Comparison of ENCODE assay signal across 15 cellular contexts in the genomic region with DNA sequence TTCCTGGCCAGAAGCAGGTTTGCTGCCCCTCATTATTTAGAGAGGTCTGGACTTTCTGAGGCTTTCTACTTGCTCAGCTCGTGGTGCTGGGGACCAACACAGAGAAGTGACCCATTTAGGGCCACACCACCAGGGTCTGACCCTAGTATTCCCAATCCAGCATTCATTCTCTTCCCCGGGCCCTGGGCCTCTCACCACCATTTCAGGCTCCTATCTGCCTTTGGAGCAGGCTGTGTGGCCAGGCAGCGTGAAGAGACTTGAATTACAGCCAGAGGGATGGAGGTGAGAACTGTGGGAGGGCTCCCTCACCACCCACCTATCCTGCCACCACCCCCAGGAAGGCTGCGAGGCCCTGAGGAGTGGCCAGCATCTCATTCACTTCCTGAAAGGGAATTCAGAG. TPM values are rescaled to one million over a fixed set of nuclear protein-coding genes. Genes with fewer than 3 reads are reported as not detected.
DNase-seq lines count a peak whose midpoint lies in the region; ATAC-seq and TF ChIP-seq lines count a peak whose summit lies in the region.
"Had no signal": no experiment of that assay in that cellular context is flagged by ENCODE, and none has a peak within 500 bp of the region (broad histone marks: within the 10 kb centered on the region; RNA-seq: fewer than 3 reads in every experiment).

No MANE protein-coding gene starts in this region.

- intact Hi-C loops in sciatic nerve (cut with DNase I) = no loop called here

- peak; percentile 34 for DNase-seq in activated effector memory CD4-positive, alpha-beta T cell treated with anti-CD3 and anti-CD28 coated beads, Interleukin-2, amount 50 U/mL, for 16 hours
- no peak for DNase-seq in activated effector memory CD4-positive, alpha-beta T cell treated with Interleukin-2 at 50 U/mL for 16 hours
- DNase-seq in left lobe of liver (ENCODE audit: low spot score) = peak; percentile 41
- DNase-seq in sciatic nerve (ENCODE audit: low spot score) = peak; percentile 22
- DNase-seq in G401 (ENCODE audit: low spot score) = no peak
- DNase-seq in activated T-cell treated with anti-CD3 and anti-CD28 coated beads, Interleukin-2, amount 50 U/mL, for 4 hours = no peak
- DNase-seq: effector CD4-positive, alpha-beta T cell; mammary epithelial cell; PC-3; stimulated activated naive B cell treated with anti-CD40 and anti-IgM and Interleukin-4, amounts not matched to agents 10 μg/mL and 1 μg/mL and 100 μg/mL, for 72 hours; SW 1271 had no signal

- TF ChIP-seq CTCF in brain (conservative IDR thresholded peaks at IDR 0.05) = no peak

- ATAC-seq in left lobe of liver (no peak), sciatic nerve (no peak), HG02970 (IDR thresholded peaks at IDR 0.05; ENCODE audit: low FRiP score, unreplicated experiment) (no peak)
- ATAC-seq in activated T-cell treated with anti-CD3 and anti-CD28 coated beads, Interleukin-2, amount 50 U/mL, for 4 hours = no peak
- ATAC-seq: activated naive CD4-positive, alpha-beta T cell treated with anti-CD3 and anti-CD28 coated beads, Interleukin-2, amount 50 U/mL, for 72 hours; GM12878; PC-3; stimulated activated naive B cell treated with anti-CD40 and anti-IgM and Interleukin-4, amounts not matched to agents 10 μg/mL and 1 μg/mL and 100 μg/mL, for 72 hours had no signal

- peaks cover 4% of the 10 kb centered on the region for H3K27me3 Mint-ChIP-seq in brain
- H3K27me3 Mint-ChIP-seq in activated T-cell treated with anti-CD3 and anti-CD28 coated beads, Interleukin-2, amount 50 U/mL, for 4 hours (ENCODE audit: low read depth) = peaks cover 34% of the 10 kb centered on the region

- H3K27ac Mint-ChIP-seq in brain = peak overlapping the region in 3 of 5 experiments; percentile 79 to 95 (median 90)
- H3K27ac Mint-ChIP-seq: activated naive CD4-positive, alpha-beta T cell treated with anti-CD3 and anti-CD28 coated beads, Interleukin-2, amount 50 U/mL, for 72 hours; stimulated activated naive B cell treated with anti-CD40 and anti-IgM and Interleukin-4, amounts not matched to agents 10 μg/mL and 1 μg/mL and 100 μg/mL, for 72 hours had no signal

- H3K4me1 Mint-ChIP-seq in brain = peaks cover 100% of the 10 kb centered on the region
- H3K4me1 Mint-ChIP-seq in activated T-cell treated with anti-CD3 and anti-CD28 coated beads, Interleukin-2, amount 50 U/mL, for 4 hours (ENCODE audit: low read depth) = no peaks in the 10 kb centered on the region
- H3K4me1 Mint-ChIP-seq: stimulated activated naive B cell treated with anti-CD40 and anti-IgM and Interleukin-4, amounts not matched to agents 10 μg/mL and 1 μg/mL and 100 μg/mL, for 72 hours had no signal

- in situ Hi-C loops in G401 (cut with HindIII; ENCODE audit: low sequenced_read_pairs) = no loop called here

- peaks cover 0 to 4% (median 0%) of the 10 kb centered on the region in 5 experiments for H3K9me3 Mint-ChIP-seq in brain
- H3K9me3 Mint-ChIP-seq in activated T-cell treated with anti-CD3 and anti-CD28 coated beads, Interleukin-2, amount 50 U/mL, for 4 hours = no peaks in the 10 kb centered on the region
- H3K9me3 Mint-ChIP-seq: activated naive CD4-positive, alpha-beta T cell treated with anti-CD3 and anti-CD28 coated beads, Interleukin-2, amount 50 U/mL, for 72 hours; stimulated activated naive B cell treated with anti-CD40 and anti-IgM and Interleukin-4, amounts not matched to agents 10 μg/mL and 1 μg/mL and 100 μg/mL, for 72 hours had no signal

- H3K36me3 Mint-ChIP-seq in brain = no peaks in the 10 kb centered on the region
- H3K36me3 Mint-ChIP-seq in activated T-cell treated with anti-CD3 and anti-CD28 coated beads, Interleukin-2, amount 50 U/mL, for 4 hours (ENCODE audit: insufficient read depth) = no peaks in the 10 kb centered on the region
- H3K36me3 Mint-ChIP-seq: activated naive CD4-positive, alpha-beta T cell treated with anti-CD3 and anti-CD28 coated beads, Interleukin-2, amount 50 U/mL, for 72 hours; stimulated activated naive B cell treated with anti-CD40 and anti-IgM and Interleukin-4, amounts not matched to agents 10 μg/mL and 1 μg/mL and 100 μg/mL, for 72 hours had no signal

- H3K4me3 Mint-ChIP-seq in brain = no peak overlapping the region
- H3K4me3 Mint-ChIP-seq in activated T-cell treated with anti-CD3 and anti-CD28 coated beads, Interleukin-2, amount 50 U/mL, for 4 hours = no peak overlapping the region
- H3K4me3 Mint-ChIP-seq: stimulated activated naive B cell treated with anti-CD40 and anti-IgM and Interleukin-4, amounts not matched to agents 10 μg/mL and 1 μg/mL and 100 μg/mL, for 72 hours had no signal

RNA-seq across cellular contexts. Expression of a gene that starts 24.6 kb away (rescaled TPM):
- polyA plus RNA-seq in brain (ENCODE audit: insufficient read depth, low read depth, low replicate concordance) = 27.7 TPM
- total RNA-seq in left lobe of liver (1.8 TPM), sciatic nerve (4.7 TPM)
- total RNA-seq in G401 (2014; rRNA removed; shearing (Covaris generic)) = 4.0 and 9.0 TPM in 2 replicates
- total RNA-seq in activated T-cell treated with anti-CD3 and anti-CD28 coated beads, Interleukin-2, amount 50 U/mL, for 4 hours = 1 to 10 TPM; 4.2 to 6.7 (median 4.8) TPM

Comparison
In these comparisons a context has a peak if more than half of its experiments do, and no peak if none do; other contexts are left out.
1. DNase-seq: peak in activated effector memory CD4-positive, alpha-beta T cell treated with anti-CD3 and anti-CD28 coated beads, Interleukin-2, amount 50 U/mL, for 16 hours (single experiment), left lobe of liver (single experiment) and sciatic nerve (single experiment); none in activated effector memory CD4-positive, alpha-beta T cell treated with Interleukin-2 at 50 U/mL for 16 hours (single experiment), G401 (single experiment) and activated T-cell treated with anti-CD3 and anti-CD28 coated beads, Interleukin-2, amount 50 U/mL, for 4 hours (single experiment).